ENCODE assay signal across 8 cellular contexts in genomic region chr5:78467744-78468357, GRCh38.
DNase-seq lines count a peak whose midpoint lies in the region; ATAC-seq and TF ChIP-seq lines count a peak whose summit lies in the region.

No MANE protein-coding gene starts in this region.

- no peaks in the 10 kb centered on the region for H4K20me1 ChIP-seq in HCT116 (ENCODE audit: insufficient read depth)

- WGBS in ovary, 3 donors, result 23 to 28% (median 24%) methylated on average over 3 of the region's 3 CpGs

- no peak overlapping the region for H3K4me2 ChIP-seq in HCT116 (ENCODE audit: low read length)

- no peaks in the 10 kb centered on the region for H3K4me1 Mint-ChIP-seq in CD8-positive, alpha-beta T cell (ENCODE audit: low read depth)

- DNase-seq in CD8-positive, alpha-beta T cell, result no peak
- DNase-seq in HCT116 (ENCODE audit: low read depth, low spot score) (no peak), SK-MEL-5 (ENCODE audit: low read depth, low spot score) (peak; percentile 56), fibroblast of the aortic adventitia (ENCODE audit: low read depth) (peak; percentile 79), ovary (no peak), COLO668 (lab: John Stamatoyannopoulos, UW; ENCODE audit: unreplicated experiment) (no peak)
- DNase-seq in activated CD4-positive, CD25-positive, alpha-beta regulatory T cell treated with anti-CD3 and anti-CD28 coated beads, Interleukin-2, amount 50 U/mL, for 72 hours, result no peak
- DNase-seq in stimulated activated CD4-positive, alpha-beta T cell treated with anti-CD3 and anti-CD28 coated beads, Interleukin-15, amount 100 ng/mL, for 24 hours, result no peak

- H3K4me1 ChIP-seq in CD8-positive, alpha-beta T cell (ENCODE audit: insufficient read depth, low read length), result no peaks in the 10 kb centered on the region
- no peaks in the 10 kb centered on the region for H3K4me1 ChIP-seq in HCT116 (ENCODE audit: control insufficient read depth in 1 of 2, insufficient read depth in 2 of 2, low read length in 2 of 2)
- H3K4me1 ChIP-seq in ovary (ENCODE audit: insufficient read depth), result no peaks in the 10 kb centered on the region

- peak; percentile 62 for TF ChIP-seq CTCF in CD8-positive, alpha-beta T cell (IDR thresholded peaks at IDR 0.05)
- TF ChIP-seq CTCF in HCT116 (IDR thresholded peaks at IDR 0.05 in 2 of 3, conservative IDR thresholded peaks at IDR 0.05 in 1 of 3; ENCODE audit: borderline replicate concordance in 1 of 3, insufficient read depth in 1 of 3, low read depth in 2 of 3, low read length in 2 of 3) (peak; percentile 54 to 81 (median 66); a peak in 5 of 6 replicates), fibroblast of the aortic adventitia (IDR thresholded peaks at IDR 0.05; ENCODE audit: insufficient read depth, low read length) (peak; percentile 68), ovary (IDR thresholded peaks at IDR 0.05) (peak; percentile 46 to 67 (median 57))

- peaks cover 48% of the 10 kb centered on the region for H3K36me3 Mint-ChIP-seq in CD8-positive, alpha-beta T cell

- RAD21 ChIA-PET in HCT116 (lab: Charles Lee; ENCODE audit: low non-redundant PET in 1 of 2, low total read pairs in 2 of 2, uncharacterized antibody in 2 of 2, unreplicated experiment in 2 of 2), result no interaction called here

- peaks cover 9% of the 10 kb centered on the region for H3K36me3 ChIP-seq in CD8-positive, alpha-beta T cell (ENCODE audit: insufficient read depth, low read length)
- H3K36me3 ChIP-seq in HCT116 (ENCODE audit: control insufficient read depth in 1 of 2, insufficient read depth in 2 of 2, low read length in 2 of 2), result no peaks in the 10 kb centered on the region
- H3K36me3 ChIP-seq in ovary, result no peaks in the 10 kb centered on the region

- in situ Hi-C loops in SK-MEL-5 (cut with HindIII; ENCODE audit: low pct_unique_long_range_greater_than_20kb, low sequenced_read_pairs), result no loop called here

- H3K9me3 Mint-ChIP-seq in CD8-positive, alpha-beta T cell, result no peaks in the 10 kb centered on the region

- H3K9me2 ChIP-seq in HCT116 (ENCODE audit: insufficient read depth), result no peaks in the 10 kb centered on the region

- peak; percentile 57 for TF ChIP-seq RAD21 in HCT116 (IDR thresholded peaks at IDR 0.05; ENCODE audit: low read depth)

- ATAC-seq in CD8-positive, alpha-beta T cell, result no peak
- ATAC-seq in HCT116, result peak; percentile 72

- no peak overlapping the region for H3K4me3 Mint-ChIP-seq in CD8-positive, alpha-beta T cell

- H2AFZ ChIP-seq in HCT116 (ENCODE audit: low read depth, low read length, poor library complexity, severe bottlenecking), result no peak overlapping the region

- no peak overlapping the region for H3K4me3 ChIP-seq in CD8-positive, alpha-beta T cell (ENCODE audit: low read depth, low read length)
- H3K4me3 ChIP-seq in HCT116 (replicated peaks in 1 of 2; ENCODE audit: low read depth in 1 of 2, low read length in 2 of 2) (no peak overlapping the region), fibroblast of the aortic adventitia (ENCODE audit: low read depth, low read length) (no peak overlapping the region), ovary (no peak overlapping the region)

- H3K27me3 ChIP-seq in CD8-positive, alpha-beta T cell (ENCODE audit: insufficient read depth, low read length), result no peaks in the 10 kb centered on the region
- H3K27me3 ChIP-seq in HCT116 (ENCODE audit: insufficient read depth, low read length), result no peaks in the 10 kb centered on the region
- no peaks in the 10 kb centered on the region for H3K27me3 ChIP-seq in ovary

- TF ChIP-seq EP300 in ovary (IDR thresholded peaks at IDR 0.05), result no peak

- BruUV-seq in HCT116 (replicated peaks; lab: Mats Ljungman, UMichigan), result no TSS peak

- H3K9me3 ChIP-seq in CD8-positive, alpha-beta T cell (ENCODE audit: low read length), result no peaks in the 10 kb centered on the region
- no peaks in the 10 kb centered on the region for H3K9me3 ChIP-seq in HCT116 (ENCODE audit: control insufficient read depth in 1 of 2, insufficient read depth in 1 of 2, low read depth in 1 of 2, low read length in 2 of 2)
- no peaks in the 10 kb centered on the region for H3K9me3 ChIP-seq in ovary

- CTCF ChIA-PET in CD8-positive, alpha-beta T cell (lab: Charles Lee), result interaction anchor here (1.1 to 1.5 kb wide), 3 partner anchors 13 to 34 kb away, joined by 3 read pairs; no protein-coding TSS in a partner anchor
- CTCF ChIA-PET in HCT116 (lab: Charles Lee), result interaction anchor here (0.6 to 1.1 kb wide), 5 partner anchors 9 to 498 kb away, joined by 3 to 5 read pairs (median 3); no protein-coding TSS in a partner anchor

- H3K27ac ChIP-seq in CD8-positive, alpha-beta T cell (ENCODE audit: low read depth, low read length), result no peak overlapping the region
- H3K27ac ChIP-seq in HCT116 (ENCODE audit: low read depth, low read length), result no peak overlapping the region
- no peak overlapping the region for H3K27ac ChIP-seq in ovary

- H3K79me2 ChIP-seq in HCT116 (ENCODE audit: insufficient read depth, low read length), result no peaks in the 10 kb centered on the region

- no peak overlapping the region for H3K27ac Mint-ChIP-seq in CD8-positive, alpha-beta T cell

- intact Hi-C loops in CD8-positive, alpha-beta T cell (cut with DNase I, micrococcal nuclease), result loop anchor here in 1 of 2 experiments (1.0 kb wide), 1 partner anchor 665 kb away; no protein-coding TSS in a partner anchor
- intact Hi-C loops in HCT116 (cut with micrococcal nuclease), result loop anchor here (5.0 kb wide), 2 partner anchors 164 to 494 kb away; no protein-coding TSS in a partner anchor
- intact Hi-C loops in ovary (cut with DNase I), result loop anchor here in 2 of 4 donors (10.0 kb wide), 1 partner anchor 497 kb away; no protein-coding TSS in a partner anchor

- no peak overlapping the region for H3K9ac ChIP-seq in HCT116 (ENCODE audit: low read length)

- TF ChIP-seq POLR2A in HCT116 (IDR thresholded peaks at IDR 0.05; ENCODE audit: borderline replicate concordance, extremely low read depth, insufficient read depth, insufficient read length) (no peak), ovary (IDR thresholded peaks at IDR 0.05) (no peak)

- POLR2A ChIA-PET in CD8-positive, alpha-beta T cell (lab: Charles Lee), result no interaction called here
- POLR2A ChIA-PET in HCT116 (lab: Charles Lee), result no interaction called here

- no peaks in the 10 kb centered on the region for H3K27me3 Mint-ChIP-seq in CD8-positive, alpha-beta T cell (ENCODE audit: low read depth)

TF ChIP-seq in HCT116, 20 proteins besides CTCF, POLR2A, EP300 and RAD21:
- TF ChIP-seq EZH2phosphoT487 (IDR thresholded peaks at IDR 0.05; ENCODE audit: borderline replicate concordance), result no peak
- no peak for TF ChIP-seq SIN3A (IDR thresholded peaks at IDR 0.05; ENCODE audit: low read depth)
- no peak for TF ChIP-seq SP1 (IDR thresholded peaks at IDR 0.05; ENCODE audit: low read depth)
- TF ChIP-seq MAX (IDR thresholded peaks at IDR 0.05), result no peak
- TF ChIP-seq CEBPB (IDR thresholded peaks at IDR 0.05; ENCODE audit: low read depth), result no peak
- no peak for TF ChIP-seq ZNF274 (IDR thresholded peaks at IDR 0.05; ENCODE audit: low read depth, low read length)
- TF ChIP-seq SRF (IDR thresholded peaks at IDR 0.05; ENCODE audit: low read depth), result no peak
- no peak for TF ChIP-seq TCF7L2 (IDR thresholded peaks at IDR 0.05; ENCODE audit: borderline replicate concordance, extremely low read depth, insufficient read depth, insufficient read length)

Comparison
In these comparisons a context has a peak if more than half of its experiments do, and no peak if none do; other contexts are left out.
1. DNase-seq: peak in SK-MEL-5 (single experiment) and fibroblast of the aortic adventitia (single experiment); none in CD8-positive, alpha-beta T cell (0 of 7), HCT116 (single experiment), ovary (0 of 5), activated CD4-positive, CD25-positive, alpha-beta regulatory T cell treated with anti-CD3 and anti-CD28 coated beads, Interleukin-2, amount 50 U/mL, for 72 hours (single experiment), stimulated activated CD4-positive, alpha-beta T cell treated with anti-CD3 and anti-CD28 coated beads, Interleukin-15, amount 100 ng/mL, for 24 hours (single experiment) and COLO668 (single experiment).
2. Peak in every context shown above with its lines, with median percentiles within 50 percentile points of each other: CTCF ChIP-seq.